Comparison of ENCODE assay signal across 16 cellular contexts in genomic region chr10:49552277-49552676, GRCh38. TPM values are rescaled to one million over a fixed set of nuclear protein-coding genes. Genes with fewer than 3 reads are reported as not detected.
DNase-seq lines count a peak whose midpoint lies in the region; TF ChIP-seq lines count a peak whose summit lies in the region.
"Had no signal": no experiment of that assay in that cellular context is flagged by ENCODE, and none has a peak within 500 bp of the region (broad histone marks: within the 10 kb centered on the region; RNA-seq: fewer than 3 reads in every experiment).

No MANE protein-coding gene starts in this region.

- H3K4me3 Mint-ChIP-seq in chondrocyte (ENCODE audit: unreplicated experiment): no peak overlapping the region

- H3K9ac ChIP-seq in mesenchymal stem cell (ENCODE audit: low read length): peak overlapping the region; percentile 14

- H4K8ac ChIP-seq in mesenchymal stem cell (ENCODE audit: low read length): no peak overlapping the region

- no peak overlapping the region for H3K23ac ChIP-seq in mesenchymal stem cell (ENCODE audit: low read length in 2 of 2)

- no peaks in the 10 kb centered on the region for H3K27me3 ChIP-seq in mesenchymal stem cell (ENCODE audit: control insufficient read depth in 1 of 2, insufficient read depth in 1 of 2, low read length in 2 of 2)

- no peaks in the 10 kb centered on the region for H3K79me1 ChIP-seq in mesenchymal stem cell (replicated peaks; ENCODE audit: low read length, poor library complexity, severe bottlenecking)

- H3K9me3 Mint-ChIP-seq in chondrocyte (ENCODE audit: low read depth): peaks cover 20% of the 10 kb centered on the region

- H4K91ac ChIP-seq in mesenchymal stem cell (ENCODE audit: low read length): no peak overlapping the region

- H3K4me1 Mint-ChIP-seq in chondrocyte (ENCODE audit: low read depth): peaks cover 62% of the 10 kb centered on the region

- H3K18ac ChIP-seq in mesenchymal stem cell (ENCODE audit: low read depth in 1 of 2, low read length in 2 of 2): no peak overlapping the region

- no peak overlapping the region for H2BK5ac ChIP-seq in mesenchymal stem cell (ENCODE audit: low read depth, low read length, poor library complexity, severe bottlenecking)

- no peak overlapping the region for H3K4ac ChIP-seq in mesenchymal stem cell (ENCODE audit: low read depth in 1 of 2, low read length in 2 of 2)

- H2BK12ac ChIP-seq in mesenchymal stem cell (ENCODE audit: low read length in 2 of 2): no peak overlapping the region

- DNase-seq in COLO829 (ENCODE audit: low spot score) (peak; percentile 42), NCI-H460 (ENCODE audit: extremely low read depth, low read depth) (peak; percentile 85), chondrocyte (ENCODE audit: low spot score) (no peak), mesenchymal stem cell (peak; percentile 19), NCI-H82 (lab: John Stamatoyannopoulos, UW) (no peak), mesenteric fat pad (ENCODE audit: low spot score) (no peak), OCI-M1 (lab: John Stamatoyannopoulos, UW) (no peak)
- DNase-seq in effector CD8-positive, alpha-beta T cell (lab: John Stamatoyannopoulos, UW): no peak
- DNase-seq: activated T-cell treated with anti-CD3 and anti-CD28 coated beads for 4 hours; amygdala; C1 segment of cervical spinal cord; GDM1; posterior cingulate gyrus; SHP77; stimulated activated CD4-positive, alpha-beta T cell treated with anti-CD3 and anti-CD28 coated beads, Interleukin-2, amount 100 ng/mL, for 24 hours; WERI-Rb-1 had no signal

- no peak overlapping the region for H3K27ac ChIP-seq in mesenchymal stem cell (ENCODE audit: low read length, poor library complexity, severe bottlenecking)
- H3K27ac ChIP-seq: WERI-Rb-1 had no signal

- no peak overlapping the region for H3K4me3 ChIP-seq in mesenchymal stem cell (ENCODE audit: insufficient read depth in 1 of 2, low read depth in 1 of 2, low read length in 2 of 2)

- H3K27me3 Mint-ChIP-seq in chondrocyte (ENCODE audit: low read depth): no peaks in the 10 kb centered on the region

- no peak for TF ChIP-seq CTCF in chondrocyte (IDR thresholded peaks at IDR 0.05)

- H2BK120ac ChIP-seq in mesenchymal stem cell (ENCODE audit: low read depth, low read length): no peak overlapping the region

- H3K36me3 ChIP-seq in mesenchymal stem cell (ENCODE audit: control insufficient read depth in 1 of 2, insufficient read depth in 2 of 2, low read depth in 1 of 2, low read length in 2 of 2): no peaks in the 10 kb centered on the region
- H3K36me3 ChIP-seq: WERI-Rb-1 had no signal

- no peak overlapping the region for H3K14ac ChIP-seq in mesenchymal stem cell (ENCODE audit: low read length in 2 of 2)

- peak overlapping the region; percentile 85 for H3K27ac Mint-ChIP-seq in chondrocyte (ENCODE audit: unreplicated experiment)

- H2AFZ ChIP-seq in mesenchymal stem cell (ENCODE audit: low read depth, low read length): no peak overlapping the region

- no peaks in the 10 kb centered on the region for H3K9me3 ChIP-seq in mesenchymal stem cell (ENCODE audit: control insufficient read depth, low read length)

- 50% methylated on average over 1 of the region's 2 CpGs for WGBS in mesenchymal stem cell

- no peaks in the 10 kb centered on the region for H3K4me1 ChIP-seq in mesenchymal stem cell (ENCODE audit: control insufficient read depth, insufficient read depth, low read depth, low read length)

- no peak overlapping the region for H2BK15ac ChIP-seq in mesenchymal stem cell (ENCODE audit: low read depth, poor library complexity, severe bottlenecking)

- H3K4me2 ChIP-seq in mesenchymal stem cell (ENCODE audit: low read length, poor library complexity, severe bottlenecking): peak overlapping the region; percentile 13

- H3K36me3 Mint-ChIP-seq in chondrocyte (ENCODE audit: low read depth): peaks cover 4% of the 10 kb centered on the region

- H2AK5ac ChIP-seq in mesenchymal stem cell (ENCODE audit: low read length, severe bottlenecking): no peak overlapping the region

RNA-seq across cellular contexts. Expression of gene ERCC6, which starts 13.4 kb away (rescaled TPM):
- 7.9 and 10.3 TPM in 2 replicates for total RNA-seq in NCI-H460 (2014; rRNA removed; shearing (Covaris generic))
- polyA plus RNA-seq in NCI-H460 (2014; cell fraction: nucleus; rRNA removed): 5.4 and 72.2 TPM in 2 replicates
- total RNA-seq in chondrocyte (40.2 to 79.8 TPM (median 41.5 TPM) in 3 replicates), mesenteric fat pad (15.5 TPM)
- 3.9 TPM for polyA plus RNA-seq in mesenchymal stem cell (2013, experiment 1 of 2)
- 4.5 TPM for polyA plus RNA-seq in mesenchymal stem cell (2013, experiment 2 of 2)

RNA-seq across cellular contexts. Expression of gene SLC18A3, which starts 57.8 kb away (rescaled TPM):
- total RNA-seq in NCI-H460 (2014; rRNA removed; shearing (Covaris generic)): not detected in 2 replicates
- not detected in 2 replicates for polyA plus RNA-seq in NCI-H460 (2014; cell fraction: nucleus; rRNA removed)
- not detected in 3 replicates for total RNA-seq in chondrocyte
- not detected for polyA plus RNA-seq in mesenchymal stem cell (2013, experiment 1 of 2)
- polyA plus RNA-seq in mesenchymal stem cell (2013, experiment 2 of 2): not detected
- not detected for total RNA-seq in mesenteric fat pad

Comparison
In these comparisons a context has a peak if more than half of its experiments do, and no peak if none do; other contexts are left out.
1. DNase-seq: peak in COLO829 (single experiment), NCI-H460 (single experiment) and mesenchymal stem cell (single experiment); none in chondrocyte (single experiment), NCI-H82 (single experiment), mesenteric fat pad (single experiment), effector CD8-positive, alpha-beta T cell (single experiment) and OCI-M1 (single experiment).